8 cellular contexts compared by ENCODE assay signal in the genomic region with DNA sequence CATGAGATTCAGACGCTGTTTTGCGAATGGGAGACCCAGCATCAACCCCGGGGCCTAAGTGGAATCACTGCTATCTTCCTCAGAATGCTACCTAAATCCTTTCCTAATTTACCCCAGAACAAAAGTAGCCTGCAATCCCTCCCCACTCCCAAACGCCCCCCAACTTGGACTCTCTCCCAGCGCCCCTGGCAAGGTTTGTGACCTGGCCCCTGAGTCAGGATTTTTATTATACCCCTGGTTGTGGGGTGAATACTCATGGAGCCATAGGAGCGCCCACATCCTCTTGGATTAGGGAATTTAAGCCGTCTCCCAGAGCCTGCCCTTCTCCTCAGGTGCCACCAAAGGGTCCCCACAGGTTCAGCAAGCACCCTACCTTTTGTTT. TPM values are rescaled to one million over a fixed set of nuclear protein-coding genes. Genes with fewer than 3 reads are reported as not detected.
DNase-seq lines count a peak whose midpoint lies in the region; ATAC-seq and TF ChIP-seq lines count a peak whose summit lies in the region.

No MANE protein-coding gene starts in this region.

- H3K4me1 ChIP-seq in CD8-positive, alpha-beta memory T cell (ENCODE audit: insufficient read depth, low read length): peaks cover 30% of the 10 kb centered on the region
- H3K4me1 ChIP-seq in OCI-LY7 (ENCODE audit: insufficient read depth, low read length, poor library complexity, severe bottlenecking): peaks cover 36% of the 10 kb centered on the region
- peaks cover 6% of the 10 kb centered on the region for H3K4me1 ChIP-seq in endocrine pancreas (ENCODE audit: control insufficient read depth, insufficient read depth, low read length)
- peaks cover 41 to 45% of the 10 kb centered on the region in 2 experiments for H3K4me1 ChIP-seq in neutrophil (ENCODE audit: control insufficient read depth in 1 of 2, insufficient read depth in 1 of 2, low read depth in 1 of 2, low read length in 1 of 2)

- no peaks in the 10 kb centered on the region for H4K20me1 ChIP-seq in OCI-LY7 (ENCODE audit: insufficient read depth, low read length)

- H3K36me3 ChIP-seq in CD8-positive, alpha-beta memory T cell (ENCODE audit: insufficient read depth, low read length): no peaks in the 10 kb centered on the region
- H3K36me3 ChIP-seq in OCI-LY7 (ENCODE audit: insufficient read depth, low read length): peaks cover 12% of the 10 kb centered on the region; the same call in 1 of the 2 replicates
- no peaks in the 10 kb centered on the region for H3K36me3 ChIP-seq in endocrine pancreas (ENCODE audit: control insufficient read depth, insufficient read depth, low read length)
- no peaks in the 10 kb centered on the region for H3K36me3 ChIP-seq in neutrophil

- CTCF ChIA-PET in CD8-positive, alpha-beta memory T cell (lab: Charles Lee): interaction anchor here (1.5 kb wide), 1 partner anchor 34 kb away, joined by 7 read pairs; the partner anchor contains the start of gene ZC3H10
- CTCF ChIA-PET in OCI-LY7 (lab: Charles Lee; ENCODE audit: unreplicated experiment): no interaction called here

- no peaks in the 10 kb centered on the region for H3K27me3 ChIP-seq in CD8-positive, alpha-beta memory T cell (ENCODE audit: insufficient read depth, low read length, poor library complexity, severe bottlenecking)
- no peaks in the 10 kb centered on the region for H3K27me3 ChIP-seq in endocrine pancreas (ENCODE audit: control insufficient read depth, insufficient read depth, low read length)
- no peaks in the 10 kb centered on the region for H3K27me3 ChIP-seq in neutrophil

- peaks cover 11% of the 10 kb centered on the region; the same call in 1 of the 2 replicates for H3K79me2 ChIP-seq in OCI-LY7 (ENCODE audit: insufficient read depth, low read depth, low read length)

- H3K4me1 Mint-ChIP-seq in CD8-positive, alpha-beta memory T cell: peaks cover 36 to 41% (median 38%) of the 10 kb centered on the region in 3 donors

- H2AFZ ChIP-seq in OCI-LY7 (ENCODE audit: low read length): peak overlapping the region; percentile 75; the same call in 1 of the 2 replicates

- no TSS peak for BruUV-seq in OCI-LY7 (replicated peaks; lab: Mats Ljungman, UMichigan)

- peak overlapping the region; percentile 60 for H3K4me3 ChIP-seq in CD8-positive, alpha-beta memory T cell (ENCODE audit: low read length)
- peak overlapping the region; percentile 77 for H3K4me3 ChIP-seq in OCI-LY7 (ENCODE audit: low read depth, low read length, poor library complexity, severe bottlenecking)
- H3K4me3 ChIP-seq in endocrine pancreas (ENCODE audit: control insufficient read depth, insufficient read depth, low read length): peak overlapping the region; percentile 71
- H3K4me3 ChIP-seq in neutrophil (ENCODE audit: low read depth in 1 of 2, low read length in 1 of 2): peak overlapping the region; percentile 78 to 93

- H3K27me3 Mint-ChIP-seq in CD8-positive, alpha-beta memory T cell: no peaks in the 10 kb centered on the region

- peak overlapping the region; percentile 85 for H3K9ac ChIP-seq in endocrine pancreas (ENCODE audit: control insufficient read depth, insufficient read depth, low read length)

- H3K9me3 ChIP-seq in CD8-positive, alpha-beta memory T cell (ENCODE audit: low read length): no peaks in the 10 kb centered on the region
- H3K9me3 ChIP-seq in OCI-LY7 (ENCODE audit: low read length) (no peaks in the 10 kb centered on the region), endocrine pancreas (ENCODE audit: control insufficient read depth, low read length) (no peaks in the 10 kb centered on the region), neutrophil (no peaks in the 10 kb centered on the region)

- no peaks in the 10 kb centered on the region for H3K9me2 ChIP-seq in OCI-LY7 (ENCODE audit: insufficient read depth, low read length)

- TF ChIP-seq CTCF in OCI-LY7 (conservative IDR thresholded peaks at IDR 0.05; ENCODE audit: low read length) (no peak), neutrophil (IDR thresholded peaks at IDR 0.05) (no peak)

- peak overlapping the region; percentile 95 for H3K4me2 ChIP-seq in OCI-LY7 (ENCODE audit: low read length)

- peaks cover 0 to 6% (median 2%) of the 10 kb centered on the region in 3 donors for H3K36me3 Mint-ChIP-seq in CD8-positive, alpha-beta memory T cell

- peak overlapping the region; percentile 89 to 98 (median 91) for H3K4me3 Mint-ChIP-seq in CD8-positive, alpha-beta memory T cell

- H3K9me3 Mint-ChIP-seq in CD8-positive, alpha-beta memory T cell: no peaks in the 10 kb centered on the region

- no peak for ATAC-seq in HG03135 (IDR thresholded peaks at IDR 0.05; ENCODE audit: unreplicated experiment)

- DNase-seq in CD8-positive, alpha-beta memory T cell: no peak
- DNase-seq in OCI-LY7 (ENCODE audit: low spot score) (peak; percentile 13), SK-N-DZ (ENCODE audit: low spot score) (no peak), NCI-H2171 treated with DMSO at 0.1 percent for 48 hours (lab: John Stamatoyannopoulos, UW) (no peak)
- no peak for DNase-seq in stimulated activated naive CD4-positive, alpha-beta T cell (lab: John Stamatoyannopoulos, UW)

- POLR2A ChIA-PET in CD8-positive, alpha-beta memory T cell (lab: Charles Lee): interaction anchor here (1.6 kb wide), 1 partner anchor 35 kb away, joined by 14 read pairs; the partner anchor contains the start of genes RPL41 and ZC3H10
- POLR2A ChIA-PET in OCI-LY7 (lab: Charles Lee): no interaction called here

- H3K27ac Mint-ChIP-seq in CD8-positive, alpha-beta memory T cell: peak overlapping the region; percentile 85 to 98 (median 96)

- intact Hi-C loops in OCI-LY7 (cut with micrococcal nuclease; ENCODE audit: unreplicated experiment): loop anchor here (1.0 kb wide), 2 partner anchors 26 to 33 kb away; no protein-coding TSS in a partner anchor

- peak overlapping the region; percentile 80 for H3K27ac ChIP-seq in CD8-positive, alpha-beta memory T cell (ENCODE audit: low read depth, low read length)
- H3K27ac ChIP-seq in OCI-LY7 (ENCODE audit: low read depth, low read length, poor library complexity, severe bottlenecking) (peak overlapping the region; percentile 87), neutrophil (peak overlapping the region; percentile 96)

RNA-seq across cellular contexts. Expression of gene MYL6B, which starts 0.4 kb away (rescaled TPM):
- 10 to 100 TPM; 68.6 to 70.0 TPM for total RNA-seq in CD8-positive, alpha-beta memory T cell
- 6.2 TPM for polyA plus RNA-seq in CD8-positive, alpha-beta memory T cell
- 56.6 and 105 TPM in 2 replicates for total RNA-seq in OCI-LY7 (2014; rRNA removed; shearing (Covaris generic))
- 62.6 and 77.6 TPM in 2 replicates for total RNA-seq in OCI-LY7 (2022)
- 234 and 235 TPM in 2 replicates for polyA plus RNA-seq in SK-N-DZ (2014; cell fraction: cytosol; rRNA removed)
- 153 and 192 TPM in 2 replicates for polyA plus RNA-seq in SK-N-DZ (2014; cell fraction: nucleus; rRNA removed)

RNA-seq across cellular contexts. Expression of gene MYL6, which starts 5.4 kb away (rescaled TPM):
- total RNA-seq in CD8-positive, alpha-beta memory T cell: 1,000 to 10,000 TPM; 1,010 to 1,017 TPM
- 2,423 TPM for polyA plus RNA-seq in CD8-positive, alpha-beta memory T cell
- 574 and 654 TPM in 2 replicates for total RNA-seq in OCI-LY7 (2014; rRNA removed; shearing (Covaris generic))
- total RNA-seq in OCI-LY7 (2022): 415 and 468 TPM in 2 replicates
- 987 and 1,003 TPM in 2 replicates for polyA plus RNA-seq in SK-N-DZ (2014; cell fraction: cytosol; rRNA removed)
- polyA plus RNA-seq in SK-N-DZ (2014; cell fraction: nucleus; rRNA removed): 395 and 729 TPM in 2 replicates

RNA-seq across cellular contexts. Expression of gene ESYT1, which starts 24.7 kb away (rescaled TPM):
- total RNA-seq in CD8-positive, alpha-beta memory T cell: 100 to 1,000 TPM; 185 to 191 TPM
- 374 TPM for polyA plus RNA-seq in CD8-positive, alpha-beta memory T cell
- total RNA-seq in OCI-LY7 (2014; rRNA removed; shearing (Covaris generic)): 74.6 and 85.9 TPM in 2 replicates
- total RNA-seq in OCI-LY7 (2022): 108 and 112 TPM in 2 replicates
- 52.5 and 91.4 TPM in 2 replicates for polyA plus RNA-seq in SK-N-DZ (2014; cell fraction: cytosol; rRNA removed)
- polyA plus RNA-seq in SK-N-DZ (2014; cell fraction: nucleus; rRNA removed): 56.6 and 68.2 TPM in 2 replicates

RNA-seq across cellular contexts. Expression of gene ZC3H10, which starts 34.7 kb away (rescaled TPM):
- total RNA-seq in CD8-positive, alpha-beta memory T cell: 1 to 10 TPM; 8.1 to 9.0 TPM
- 3.2 TPM for polyA plus RNA-seq in CD8-positive, alpha-beta memory T cell
- total RNA-seq in OCI-LY7 (2014; rRNA removed; shearing (Covaris generic)): 11.9 and 12.6 TPM in 2 replicates
- total RNA-seq in OCI-LY7 (2022): 15.8 and 16.5 TPM in 2 replicates
- 4.9 and 5.9 TPM in 2 replicates for polyA plus RNA-seq in SK-N-DZ (2014; cell fraction: cytosol; rRNA removed)
- 5.0 and 5.6 TPM in 2 replicates for polyA plus RNA-seq in SK-N-DZ (2014; cell fraction: nucleus; rRNA removed)

RNA-seq across cellular contexts. Expression of gene RPL41, which starts 36.3 kb away (rescaled TPM):
- total RNA-seq in CD8-positive, alpha-beta memory T cell: 1,000 to 10,000 TPM; 5,711 to 5,990 TPM
- polyA plus RNA-seq in CD8-positive, alpha-beta memory T cell: 7,268 TPM
- 4,534 and 5,932 TPM in 2 replicates for total RNA-seq in OCI-LY7 (2014; rRNA removed; shearing (Covaris generic))
- total RNA-seq in OCI-LY7 (2022): 4,745 and 4,976 TPM in 2 replicates
- 3,750 and 3,796 TPM in 2 replicates for polyA plus RNA-seq in SK-N-DZ (2014; cell fraction: cytosol; rRNA removed)
- polyA plus RNA-seq in SK-N-DZ (2014; cell fraction: nucleus; rRNA removed): 2,247 and 3,087 TPM in 2 replicates
